ENCODE assay signal across 10 cellular contexts in genomic region chr6:47135772-47136171, GRCh38.
DNase-seq lines count a peak whose midpoint lies in the region; ATAC-seq and TF ChIP-seq lines count a peak whose summit lies in the region.
"Had no signal": no experiment of that assay in that cellular context is flagged by ENCODE, and none has a peak within 500 bp of the region (broad histone marks: within the 10 kb centered on the region; RNA-seq: fewer than 3 reads in every experiment).

No MANE protein-coding gene starts in this region.

- POLR2A ChIA-PET in WTC11 (lab: Charles Lee), result no interaction called here

- H3K4me3 Mint-ChIP-seq in WTC11, result no peak overlapping the region
- H3K4me3 Mint-ChIP-seq in activated T-cell treated with anti-CD3 and anti-CD28 coated beads, Interleukin-2, amount 50 U/mL, for 4 hours, result no peak overlapping the region

- no peaks in the 10 kb centered on the region for H3K9me3 Mint-ChIP-seq in WTC11
- H3K9me3 Mint-ChIP-seq in activated T-cell treated with anti-CD3 and anti-CD28 coated beads, Interleukin-2, amount 50 U/mL, for 4 hours, result no peaks in the 10 kb centered on the region

- peaks cover 54% of the 10 kb centered on the region for H3K4me1 Mint-ChIP-seq in WTC11
- H3K4me1 Mint-ChIP-seq in activated T-cell treated with anti-CD3 and anti-CD28 coated beads, Interleukin-2, amount 50 U/mL, for 4 hours (ENCODE audit: low read depth), result no peaks in the 10 kb centered on the region

- DNase-seq in AG10803 (ENCODE audit: low read depth), result peak; percentile 78
- DNase-seq in LHCN-M2 (ENCODE audit: low read depth), result peak; percentile 93
- DNase-seq in WTC11 (ENCODE audit: low spot score), result no peak
- peak; percentile 95 for DNase-seq in kidney tubule cell (ENCODE audit: low spot score)
- DNase-seq in NCI-H1694 (lab: John Stamatoyannopoulos, UW), result no peak
- no peak for DNase-seq in hypothalamus (lab: John Stamatoyannopoulos, UW)
- no peak for DNase-seq in activated T-cell treated with anti-CD3 and anti-CD28 coated beads, Interleukin-2, amount 50 U/mL, for 4 hours
- no peak for DNase-seq in ecto neural progenitor cell (ENCODE audit: low spot score)
- DNase-seq: left ventricle myocardium inferior, Peyer's patch had no signal

- CTCF ChIA-PET in WTC11 (lab: Charles Lee), result no interaction called here

- no peak overlapping the region for H3K27ac Mint-ChIP-seq in WTC11

- H3K36me3 Mint-ChIP-seq in WTC11, result no peaks in the 10 kb centered on the region
- H3K36me3 Mint-ChIP-seq in activated T-cell treated with anti-CD3 and anti-CD28 coated beads, Interleukin-2, amount 50 U/mL, for 4 hours (ENCODE audit: insufficient read depth), result no peaks in the 10 kb centered on the region

- ATAC-seq in WTC11, result no peak
- ATAC-seq in activated T-cell treated with anti-CD3 and anti-CD28 coated beads, Interleukin-2, amount 50 U/mL, for 4 hours, result no peak

- TF ChIP-seq CTCF in AG10803 (conservative IDR thresholded peaks at IDR 0.05; ENCODE audit: low read length), result no peak
- TF ChIP-seq CTCF in WTC11 (IDR thresholded peaks at IDR 0.05), result no peak

- no peak overlapping the region for H3K4me3 ChIP-seq in AG10803 (ENCODE audit: low read length)
- H3K4me3 ChIP-seq: left ventricle myocardium inferior, Peyer's patch had no signal

- no peaks in the 10 kb centered on the region for H3K27me3 Mint-ChIP-seq in WTC11 (ENCODE audit: low read depth)
- H3K27me3 Mint-ChIP-seq in activated T-cell treated with anti-CD3 and anti-CD28 coated beads, Interleukin-2, amount 50 U/mL, for 4 hours (ENCODE audit: low read depth), result peaks cover 8% of the 10 kb centered on the region

TF ChIP-seq in WTC11, 78 proteins besides CTCF, POLR2A, EP300 and RAD21:
- TF ChIP-seq ETV6 (CRISPR knock-in tag; IDR thresholded peaks at IDR 0.05) (no peak), ATF3 (CRISPR knock-in tag; conservative IDR thresholded peaks at IDR 0.05) (no peak), RORB (CRISPR knock-in tag; IDR thresholded peaks at IDR 0.05) (no peak), GABPB1 (CRISPR knock-in tag; IDR thresholded peaks at IDR 0.05) (0 out of 2 replicates have a peak, but pooled peaks have one; percentile 46), SOX15 (CRISPR knock-in tag; IDR thresholded peaks at IDR 0.05) (no peak), SP1 (CRISPR knock-in tag; conservative IDR thresholded peaks at IDR 0.05) (no peak), RELA (CRISPR knock-in tag; IDR thresholded peaks at IDR 0.05; ENCODE audit: borderline replicate concordance) (no peak)

Comparison
In these comparisons a context has a peak if more than half of its experiments do, and no peak if none do; other contexts are left out.
1. DNase-seq: peak in AG10803 (single experiment), LHCN-M2 (single experiment) and kidney tubule cell (single experiment); none in WTC11 (single experiment), NCI-H1694 (single experiment), hypothalamus (0 of 51), activated T-cell treated with anti-CD3 and anti-CD28 coated beads, Interleukin-2, amount 50 U/mL, for 4 hours (single experiment) and ecto neural progenitor cell (single experiment).